Comparison of ENCODE assay signal across 1 cellular context in genomic region chr2:30693821-30694281, GRCh38.
TF ChIP-seq lines count a peak whose summit lies in the region.

No MANE protein-coding gene starts in this region.

TF ChIP-seq in IMR-90, 13 proteins besides CTCF, POLR2A, EP300 and RAD21:
- TF ChIP-seq MXI1 (IDR thresholded peaks at IDR 0.05; ENCODE audit: borderline replicate concordance, low read depth, low read length) (no peak), CEBPB (IDR thresholded peaks at IDR 0.05; ENCODE audit: low read depth, low read length) (no peak), RCOR1 (IDR thresholded peaks at IDR 0.05; ENCODE audit: insufficient replicate concordance, low read length) (no peak), ELK1 (IDR thresholded peaks at IDR 0.05; ENCODE audit: borderline replicate concordance, low read depth, low read length) (no peak), USF2 (IDR thresholded peaks at IDR 0.05; ENCODE audit: low read depth, low read length) (no peak), BHLHE40 (IDR thresholded peaks at IDR 0.05; ENCODE audit: low read depth, low read length) (no peak), MAFK (IDR thresholded peaks at IDR 0.05; ENCODE audit: low read depth, low read length) (no peak), RFX5 (IDR thresholded peaks at IDR 0.05; ENCODE audit: low read depth, low read length) (no peak), CHD1 (IDR thresholded peaks at IDR 0.05; ENCODE audit: low read depth, low read length) (no peak), FOS (IDR thresholded peaks at IDR 0.05; ENCODE audit: low read depth, low read length) (no peak), SMC3 (IDR thresholded peaks at IDR 0.05; ENCODE audit: low read depth, low read length) (no peak), NFE2L2 (IDR thresholded peaks at IDR 0.05; ENCODE audit: low read depth, low read length) (no peak), MAZ (IDR thresholded peaks at IDR 0.05; ENCODE audit: borderline replicate concordance, low read depth, low read length) (no peak)
